In genomic region chr6:40923860-40924259, GRCh38 we compare ENCODE assay signal across 36 cellular contexts.
"Had no signal": no experiment of that assay in that cellular context is flagged by ENCODE, and none has a peak within 500 bp of the region (broad histone marks: within the 10 kb centered on the region; RNA-seq: fewer than 3 reads in every experiment).

No MANE protein-coding gene starts in this region.

- H3K36me3 ChIP-seq: ascending aorta, breast epithelium, cardiac muscle cell, esophagus muscularis mucosa, gastrocnemius medialis, heart left ventricle, WERI-Rb-1 had no signal

- H3K4me3 Mint-ChIP-seq: activated B cell treated with CpG ODN at 0.5 μM for 24 hours; activated CD8-positive, alpha-beta memory T cell treated with anti-CD3 and anti-CD28 coated beads, Interleukin-2, amount 10 ng/mL, durations not matched to agents 7 days and 5 days; activated CD8-positive, alpha-beta T cell treated with anti-CD3 and anti-CD28 coated beads for 36 hours; activated naive CD4-positive, alpha-beta T cell treated with anti-CD3 and anti-CD28 coated beads, Interleukin-2, amount 10 ng/mL, durations not matched to agents 7 days and 5 days; activated naive CD8-positive, alpha-beta T cell treated with anti-CD3 and anti-CD28 coated beads, Interleukin-2, amount 10 ng/mL, durations not matched to agents 7 days and 5 days; activated T-cell treated with anti-CD3 and anti-CD28 coated beads, Interleukin-2, amount 50 U/mL, for 24 hours; activated T-cell treated with anti-CD3 and anti-CD28 coated beads, Interleukin-2, amount 50 U/mL, for 72 hours; brain; dendritic cell treated with granulocyte-macrophage colony-stimulating factor and Interleukin-4, amounts not matched to agents 40 ng/mL and 50 ng/mL, for 4 days; T-helper 17 cell; T-helper 2 cell treated with Interferon-gamma antibody and Interleukin-4, amounts not matched to agents 5 μg/mL and 100 μg/mL, for 36 hours had no signal

- H3K27ac ChIP-seq: ascending aorta, breast epithelium, cardiac muscle cell, coronary artery, dorsolateral prefrontal cortex, esophagus muscularis mucosa, foreskin keratinocyte, gastrocnemius medialis, heart left ventricle, WERI-Rb-1 had no signal

- H3K27ac Mint-ChIP-seq: activated B cell treated with CpG ODN at 0.5 μM for 24 hours; activated CD8-positive, alpha-beta memory T cell treated with anti-CD3 and anti-CD28 coated beads, Interleukin-2, amount 10 ng/mL, durations not matched to agents 7 days and 5 days; activated CD8-positive, alpha-beta T cell treated with anti-CD3 and anti-CD28 coated beads for 36 hours; activated naive CD4-positive, alpha-beta T cell treated with anti-CD3 and anti-CD28 coated beads, Interleukin-2, amount 10 ng/mL, durations not matched to agents 7 days and 5 days; activated naive CD4-positive, alpha-beta T cell treated with anti-CD3 and anti-CD28 coated beads, Interleukin-2, amount 50 U/mL, for 72 hours; activated naive CD8-positive, alpha-beta T cell treated with anti-CD3 and anti-CD28 coated beads, Interleukin-2, amount 10 ng/mL, durations not matched to agents 7 days and 5 days; activated T-cell treated with anti-CD3 and anti-CD28 coated beads, Interleukin-2, amount 50 U/mL, for 24 hours; activated T-cell treated with anti-CD3 and anti-CD28 coated beads, Interleukin-2, amount 50 U/mL, for 72 hours; brain; dendritic cell treated with granulocyte-macrophage colony-stimulating factor and Interleukin-4, amounts not matched to agents 40 ng/mL and 50 ng/mL, for 4 days; T-helper 17 cell; T-helper 2 cell treated with Interferon-gamma antibody and Interleukin-4, amounts not matched to agents 5 μg/mL and 100 μg/mL, for 36 hours had no signal

- H3K27me3 ChIP-seq: ascending aorta, cardiac muscle cell, esophagus muscularis mucosa, foreskin keratinocyte, gastrocnemius medialis had no signal

- H3K9me3 ChIP-seq: ascending aorta, breast epithelium, esophagus muscularis mucosa, gastrocnemius medialis, heart left ventricle had no signal

- DNase-seq: activated B cell treated with CpG ODN at 0.5 μM for 24 hours; activated CD4-positive, alpha-beta T cell treated with anti-CD3 and anti-CD28 coated beads for 48 hours; activated CD4-positive, alpha-beta T cell treated with anti-CD3 and anti-CD28 coated beads, Interleukin-2, amount 50 U/mL, for 1 hour; activated CD4-positive, alpha-beta T cell treated with anti-CD3 and anti-CD28 coated beads, Interleukin-2, amount 50 U/mL, for 48 hours; activated CD8-positive, alpha-beta memory T cell treated with anti-CD3 and anti-CD28 coated beads, Interleukin-2, amount 10 ng/mL, durations not matched to agents 7 days and 5 days; activated CD8-positive, alpha-beta memory T cell treated with anti-CD3 and anti-CD28 coated beads, Interleukin-2, amount 50 U/mL, for 4 hours; activated CD8-positive, alpha-beta T cell treated with anti-CD3 and anti-CD28 coated beads for 36 hours; activated gamma-delta T cell; activated naive CD4-positive, alpha-beta T cell; activated naive CD4-positive, alpha-beta T cell treated with anti-CD3 and anti-CD28 coated beads, Interleukin-2, amount 10 ng/mL, durations not matched to agents 7 days and 5 days; activated naive CD8-positive, alpha-beta T cell treated with anti-CD3 and anti-CD28 coated beads, Interleukin-2, amount 10 ng/mL, durations not matched to agents 7 days and 5 days; activated T-cell treated with anti-CD3 and anti-CD28 coated beads for 4 hours; activated T-cell treated with anti-CD3 and anti-CD28 coated beads, Interleukin-2, amount 50 U/mL, for 24 hours; activated T-cell treated with anti-CD3 and anti-CD28 coated beads, Interleukin-2, amount 50 U/mL, for 72 hours; central memory CD4-positive, alpha-beta T cell; cerebellar nuclear complex; dorsolateral prefrontal cortex; effector memory CD4-positive, alpha-beta T cell; erythroblast; foreskin keratinocyte; gastrocnemius medialis; glutamatergic neuron; heart left ventricle; T-helper 17 cell; T1000; WERI-Rb-1 had no signal

- H3K9me3 Mint-ChIP-seq: activated B cell treated with CpG ODN at 0.5 μM for 24 hours; activated CD8-positive, alpha-beta T cell treated with anti-CD3 and anti-CD28 coated beads for 36 hours; activated naive CD4-positive, alpha-beta T cell treated with anti-CD3 and anti-CD28 coated beads, Interleukin-2, amount 10 ng/mL, durations not matched to agents 7 days and 5 days; activated naive CD4-positive, alpha-beta T cell treated with anti-CD3 and anti-CD28 coated beads, Interleukin-2, amount 50 U/mL, for 72 hours; activated naive CD8-positive, alpha-beta T cell treated with anti-CD3 and anti-CD28 coated beads, Interleukin-2, amount 10 ng/mL, durations not matched to agents 7 days and 5 days; activated T-cell treated with anti-CD3 and anti-CD28 coated beads, Interleukin-2, amount 50 U/mL, for 24 hours; activated T-cell treated with anti-CD3 and anti-CD28 coated beads, Interleukin-2, amount 50 U/mL, for 72 hours; brain; dendritic cell treated with granulocyte-macrophage colony-stimulating factor and Interleukin-4, amounts not matched to agents 40 ng/mL and 50 ng/mL, for 4 days; T-helper 2 cell treated with Interferon-gamma antibody and Interleukin-4, amounts not matched to agents 5 μg/mL and 100 μg/mL, for 36 hours had no signal

- H3K4me3 ChIP-seq: ascending aorta, breast epithelium, cardiac muscle cell, coronary artery, dorsolateral prefrontal cortex, esophagus muscularis mucosa, gastrocnemius medialis, heart left ventricle had no signal

- H3K4me1 Mint-ChIP-seq: activated B cell treated with CpG ODN at 0.5 μM for 24 hours; activated CD8-positive, alpha-beta memory T cell treated with anti-CD3 and anti-CD28 coated beads, Interleukin-2, amount 10 ng/mL, durations not matched to agents 7 days and 5 days; activated naive CD4-positive, alpha-beta T cell treated with anti-CD3 and anti-CD28 coated beads, Interleukin-2, amount 10 ng/mL, durations not matched to agents 7 days and 5 days; activated naive CD8-positive, alpha-beta T cell treated with anti-CD3 and anti-CD28 coated beads, Interleukin-2, amount 10 ng/mL, durations not matched to agents 7 days and 5 days had no signal

- H3K36me3 Mint-ChIP-seq: activated CD8-positive, alpha-beta memory T cell treated with anti-CD3 and anti-CD28 coated beads, Interleukin-2, amount 10 ng/mL, durations not matched to agents 7 days and 5 days; activated naive CD4-positive, alpha-beta T cell treated with anti-CD3 and anti-CD28 coated beads, Interleukin-2, amount 10 ng/mL, durations not matched to agents 7 days and 5 days; activated naive CD4-positive, alpha-beta T cell treated with anti-CD3 and anti-CD28 coated beads, Interleukin-2, amount 50 U/mL, for 72 hours; activated naive CD8-positive, alpha-beta T cell treated with anti-CD3 and anti-CD28 coated beads, Interleukin-2, amount 10 ng/mL, durations not matched to agents 7 days and 5 days; brain had no signal

- H3K4me1 ChIP-seq: ascending aorta, breast epithelium, foreskin keratinocyte had no signal

- ATAC-seq: activated CD4-positive, CD25-positive, alpha-beta regulatory T cell treated with anti-CD3 and anti-CD28 coated beads, Interleukin-2, amount 50 U/mL, for 24 hours; activated CD8-positive, alpha-beta memory T cell treated with anti-CD3 and anti-CD28 coated beads, Interleukin-2, amount 10 ng/mL, durations not matched to agents 7 days and 5 days; activated CD8-positive, alpha-beta T cell treated with anti-CD3 and anti-CD28 coated beads for 36 hours; activated naive CD4-positive, alpha-beta T cell treated with anti-CD3 and anti-CD28 coated beads, Interleukin-2, amount 50 U/mL, for 72 hours; activated T-cell treated with anti-CD3 and anti-CD28 coated beads, Interleukin-2, amount 50 U/mL, for 72 hours; foreskin keratinocyte; gastrocnemius medialis; heart left ventricle; T-helper 17 cell had no signal
